Comparison of ENCODE assay signal across 9 cellular contexts in the genomic region with DNA sequence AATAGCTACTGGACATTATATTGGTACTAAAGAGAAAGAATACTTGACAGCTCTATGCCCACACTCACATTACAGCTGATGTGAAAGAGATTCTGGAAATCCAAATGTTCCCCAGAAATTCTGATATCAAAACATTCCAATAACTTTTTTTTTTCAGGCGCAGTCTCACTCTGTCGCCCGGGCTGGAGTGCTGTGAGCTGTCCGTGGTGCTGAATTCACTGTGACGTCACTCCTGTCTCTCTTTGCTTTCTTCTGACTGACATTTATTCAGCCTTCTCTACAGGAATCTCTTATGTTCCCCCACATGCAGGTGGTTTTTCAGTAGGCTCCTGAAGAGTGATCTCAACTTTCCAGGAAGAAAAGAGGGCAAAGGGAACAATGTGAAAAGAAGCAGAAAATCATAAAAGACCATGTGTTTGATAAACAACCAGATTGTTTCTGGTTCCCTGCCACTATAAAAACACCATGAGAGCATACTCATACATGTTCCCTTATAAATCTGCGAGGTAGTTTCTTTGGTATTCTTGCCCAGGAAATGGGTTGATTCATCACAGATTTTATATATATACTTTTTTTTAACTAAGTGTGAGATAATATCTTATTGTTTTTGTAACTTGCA. TPM values are rescaled to one million over a fixed set of nuclear protein-coding genes. Genes with fewer than 3 reads are reported as not detected.
DNase-seq lines count a peak whose midpoint lies in the region; ATAC-seq and TF ChIP-seq lines count a peak whose summit lies in the region.
"Had no signal": no experiment of that assay in that cellular context is flagged by ENCODE, and none has a peak within 500 bp of the region (broad histone marks: within the 10 kb centered on the region; RNA-seq: fewer than 3 reads in every experiment).

No MANE protein-coding gene starts in this region.

- peak; percentile 74 for ATAC-seq in HCT116
- ATAC-seq in left ventricle myocardium superior, result peak; percentile 48
- no peak for ATAC-seq in HG03139 (IDR thresholded peaks at IDR 0.05; ENCODE audit: unreplicated experiment)

- peaks cover 27% of the 10 kb centered on the region for H3K27me3 Mint-ChIP-seq in activated naive CD4-positive, alpha-beta T cell treated with anti-CD3 and anti-CD28 coated beads for 36 hours (ENCODE audit: low read depth)

- no peaks in the 10 kb centered on the region for H3K9me3 Mint-ChIP-seq in activated naive CD4-positive, alpha-beta T cell treated with anti-CD3 and anti-CD28 coated beads for 36 hours
- H3K9me3 Mint-ChIP-seq: T-helper 1 cell treated with Interleukin-12 subunit alpha and Interleukin-12 subunit beta and Interleukin-4 antibody, amounts not matched to agents 30 μg/mL and 1 μg/mL, for 36 hours had no signal

- H3K9me3 ChIP-seq in HCT116 (ENCODE audit: control insufficient read depth in 1 of 2, insufficient read depth in 1 of 2, low read depth in 1 of 2, low read length in 2 of 2) (no peaks in the 10 kb centered on the region), SK-N-MC (ENCODE audit: low read depth, low read length) (no peaks in the 10 kb centered on the region)

- no peak overlapping the region for H3K9ac ChIP-seq in HCT116 (ENCODE audit: low read length)
- no peak overlapping the region for H3K9ac ChIP-seq in SK-N-MC (ENCODE audit: insufficient read length)

- POLR2A ChIA-PET in HCT116 (lab: Charles Lee), result no interaction called here

- no peak overlapping the region for H3K4me3 ChIP-seq in HCT116 (replicated peaks in 1 of 2; ENCODE audit: low read depth in 1 of 2, low read length in 2 of 2)
- no peak overlapping the region for H3K4me3 ChIP-seq in SK-N-MC

- H3K4me1 ChIP-seq in HCT116 (ENCODE audit: control insufficient read depth in 1 of 2, insufficient read depth in 2 of 2, low read length in 2 of 2), result no peaks in the 10 kb centered on the region

- no peak overlapping the region for H3K4me2 ChIP-seq in HCT116 (ENCODE audit: low read length)

- no peaks in the 10 kb centered on the region for H3K9me2 ChIP-seq in HCT116 (ENCODE audit: insufficient read depth)

- no peak for TF ChIP-seq CTCF in HCT116 (IDR thresholded peaks at IDR 0.05 in 2 of 3, conservative IDR thresholded peaks at IDR 0.05 in 1 of 3; ENCODE audit: borderline replicate concordance in 1 of 3, insufficient read depth in 1 of 3, low read depth in 2 of 3, low read length in 2 of 3)

- RAD21 ChIA-PET in HCT116 (lab: Charles Lee; ENCODE audit: low non-redundant PET in 1 of 2, low total read pairs in 2 of 2, uncharacterized antibody in 2 of 2, unreplicated experiment in 2 of 2), result no interaction called here

- no peak overlapping the region for H3K27ac Mint-ChIP-seq in activated naive CD4-positive, alpha-beta T cell treated with anti-CD3 and anti-CD28 coated beads for 36 hours
- H3K27ac Mint-ChIP-seq: T-helper 1 cell treated with Interleukin-12 subunit alpha and Interleukin-12 subunit beta and Interleukin-4 antibody, amounts not matched to agents 30 μg/mL and 1 μg/mL, for 36 hours had no signal

- no peaks in the 10 kb centered on the region for H3K36me3 ChIP-seq in HCT116 (ENCODE audit: control insufficient read depth in 1 of 2, insufficient read depth in 2 of 2, low read length in 2 of 2)
- H3K36me3 ChIP-seq in SK-N-MC (ENCODE audit: insufficient read depth, low read length), result no peaks in the 10 kb centered on the region

- CTCF ChIA-PET in HCT116 (lab: Charles Lee), result no interaction called here
- CTCF ChIA-PET in activated naive CD4-positive, alpha-beta T cell treated with anti-CD3 and anti-CD28 coated beads for 36 hours (lab: Charles Lee), result no interaction called here

- intact Hi-C loops in HCT116 (cut with micrococcal nuclease) (loop anchor here (2.0 kb wide), 1 partner anchor 28 kb away; no protein-coding TSS in a partner anchor), left ventricle myocardium superior (cut with micrococcal nuclease) (no loop called here)
- intact Hi-C loops in activated naive CD4-positive, alpha-beta T cell treated with anti-CD3 and anti-CD28 coated beads for 36 hours (cut with micrococcal nuclease), result loop anchor here (1.0 kb wide), 1 partner anchor 30 kb away; no protein-coding TSS in a partner anchor

- no peaks in the 10 kb centered on the region for H3K36me3 Mint-ChIP-seq in activated naive CD4-positive, alpha-beta T cell treated with anti-CD3 and anti-CD28 coated beads for 36 hours (ENCODE audit: low read depth)

- no peak for TF ChIP-seq RAD21 in HCT116 (IDR thresholded peaks at IDR 0.05; ENCODE audit: low read depth)

- no peak overlapping the region for H3K4me3 Mint-ChIP-seq in activated naive CD4-positive, alpha-beta T cell treated with anti-CD3 and anti-CD28 coated beads for 36 hours
- H3K4me3 Mint-ChIP-seq: T-helper 1 cell treated with Interleukin-12 subunit alpha and Interleukin-12 subunit beta and Interleukin-4 antibody, amounts not matched to agents 30 μg/mL and 1 μg/mL, for 36 hours had no signal

- no peaks in the 10 kb centered on the region for H4K20me1 ChIP-seq in HCT116 (ENCODE audit: insufficient read depth)

- no peak for TF ChIP-seq POLR2A in HCT116 (IDR thresholded peaks at IDR 0.05; ENCODE audit: borderline replicate concordance, extremely low read depth, insufficient read depth, insufficient read length)

- H3K27ac ChIP-seq in HCT116 (ENCODE audit: low read depth, low read length) (no peak overlapping the region), SK-N-MC (no peak overlapping the region)

- DNase-seq in HCT116 (ENCODE audit: low read depth, low spot score) (peak; percentile 28), SK-N-MC (ENCODE audit: low read depth, low spot score) (peak; percentile 8), left ventricle myocardium superior (peak; percentile 73), smooth muscle cell of the brain vasculature (ENCODE audit: low read depth, low spot score) (peak; percentile 7), NCI-H1092 (lab: John Stamatoyannopoulos, UW) (no peak), 8988T (no peak)
- peak; percentile 84 for DNase-seq in activated naive CD4-positive, alpha-beta T cell treated with anti-CD3 and anti-CD28 coated beads for 36 hours

- no TSS peak for BruUV-seq in HCT116 (replicated peaks; lab: Mats Ljungman, UMichigan)

- H3K27me3 ChIP-seq in HCT116 (ENCODE audit: insufficient read depth, low read length), result peaks cover 77% of the 10 kb centered on the region

- H3K4me1 Mint-ChIP-seq in activated naive CD4-positive, alpha-beta T cell treated with anti-CD3 and anti-CD28 coated beads for 36 hours (ENCODE audit: low read depth), result no peaks in the 10 kb centered on the region

- no peaks in the 10 kb centered on the region for H3K79me2 ChIP-seq in HCT116 (ENCODE audit: insufficient read depth, low read length)

- no peak overlapping the region for H2AFZ ChIP-seq in HCT116 (ENCODE audit: low read depth, low read length, poor library complexity, severe bottlenecking)

TF ChIP-seq in HCT116, 20 proteins besides CTCF, POLR2A, EP300 and RAD21:
- TF ChIP-seq, protein P1, sequence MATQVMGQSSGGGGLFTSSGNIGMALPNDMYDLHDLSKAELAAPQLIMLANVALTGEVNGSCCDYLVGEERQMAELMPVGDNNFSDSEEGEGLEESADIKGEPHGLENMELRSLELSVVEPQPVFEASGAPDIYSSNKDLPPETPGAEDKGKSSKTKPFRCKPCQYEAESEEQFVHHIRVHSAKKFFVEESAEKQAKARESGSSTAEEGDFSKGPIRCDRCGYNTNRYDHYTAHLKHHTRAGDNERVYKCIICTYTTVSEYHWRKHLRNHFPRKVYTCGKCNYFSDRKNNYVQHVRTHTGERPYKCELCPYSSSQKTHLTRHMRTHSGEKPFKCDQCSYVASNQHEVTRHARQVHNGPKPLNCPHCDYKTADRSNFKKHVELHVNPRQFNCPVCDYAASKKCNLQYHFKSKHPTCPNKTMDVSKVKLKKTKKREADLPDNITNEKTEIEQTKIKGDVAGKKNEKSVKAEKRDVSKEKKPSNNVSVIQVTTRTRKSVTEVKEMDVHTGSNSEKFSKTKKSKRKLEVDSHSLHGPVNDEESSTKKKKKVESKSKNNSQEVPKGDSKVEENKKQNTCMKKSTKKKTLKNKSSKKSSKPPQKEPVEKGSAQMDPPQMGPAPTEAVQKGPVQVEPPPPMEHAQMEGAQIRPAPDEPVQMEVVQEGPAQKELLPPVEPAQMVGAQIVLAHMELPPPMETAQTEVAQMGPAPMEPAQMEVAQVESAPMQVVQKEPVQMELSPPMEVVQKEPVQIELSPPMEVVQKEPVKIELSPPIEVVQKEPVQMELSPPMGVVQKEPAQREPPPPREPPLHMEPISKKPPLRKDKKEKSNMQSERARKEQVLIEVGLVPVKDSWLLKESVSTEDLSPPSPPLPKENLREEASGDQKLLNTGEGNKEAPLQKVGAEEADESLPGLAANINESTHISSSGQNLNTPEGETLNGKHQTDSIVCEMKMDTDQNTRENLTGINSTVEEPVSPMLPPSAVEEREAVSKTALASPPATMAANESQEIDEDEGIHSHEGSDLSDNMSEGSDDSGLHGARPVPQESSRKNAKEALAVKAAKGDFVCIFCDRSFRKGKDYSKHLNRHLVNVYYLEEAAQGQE (IDR thresholded peaks at IDR 0.05; ENCODE audit: low read depth), result peak; percentile 99
- TF ChIP-seq ZFX (IDR thresholded peaks at IDR 0.05) (no peak), SRF (IDR thresholded peaks at IDR 0.05; ENCODE audit: low read depth) (no peak), FOSL1 (IDR thresholded peaks at IDR 0.05; ENCODE audit: low read depth) (no peak), JUND (IDR thresholded peaks at IDR 0.05) (0 out of 2 replicates have a peak, but pooled peaks have one; percentile 14), SIN3A (IDR thresholded peaks at IDR 0.05; ENCODE audit: low read depth) (no peak)

RNA-seq across cellular contexts. Expression of a gene that starts 6.2 kb away (rescaled TPM):
- total RNA-seq in HCT116 (2021; ENCODE audit: unreplicated experiment), result not detected
- not detected in 2 replicates for polyA plus RNA-seq in HCT116 (2012)
- total RNA-seq in activated naive CD4-positive, alpha-beta T cell treated with anti-CD3 and anti-CD28 coated beads for 36 hours, result not detected
- total RNA-seq in left ventricle myocardium superior, result not detected

RNA-seq across cellular contexts. Expression of a gene that starts 31.7 kb away (rescaled TPM):
- total RNA-seq in HCT116 (2021; ENCODE audit: unreplicated experiment) (1.4 TPM), left ventricle myocardium superior (40.7 TPM)
- polyA plus RNA-seq in HCT116 (2012), result not detected in 2 replicates
- total RNA-seq in activated naive CD4-positive, alpha-beta T cell treated with anti-CD3 and anti-CD28 coated beads for 36 hours, result not detected

RNA-seq across cellular contexts. Expression of a gene that starts 37.9 kb away (rescaled TPM):
- total RNA-seq in HCT116 (2021; ENCODE audit: unreplicated experiment) (not detected), left ventricle myocardium superior (not detected)
- polyA plus RNA-seq in HCT116 (2012), result 0.29 TPM in 1 of 2 replicates, not detected in the other
- total RNA-seq in activated naive CD4-positive, alpha-beta T cell treated with anti-CD3 and anti-CD28 coated beads for 36 hours, result not detected

RNA-seq across cellular contexts. Expression of a gene that starts 47.1 kb away (rescaled TPM):
- total RNA-seq in HCT116 (2021; ENCODE audit: unreplicated experiment), result not detected
- not detected in 2 replicates for polyA plus RNA-seq in HCT116 (2012)
- not detected for total RNA-seq in activated naive CD4-positive, alpha-beta T cell treated with anti-CD3 and anti-CD28 coated beads for 36 hours
- total RNA-seq in left ventricle myocardium superior, result 3.5 TPM

Comparison
In these comparisons a context has a peak if more than half of its experiments do, and no peak if none do; other contexts are left out.
1. DNase-seq: peak in HCT116 (single experiment), SK-N-MC (single experiment), activated naive CD4-positive, alpha-beta T cell treated with anti-CD3 and anti-CD28 coated beads for 36 hours (single experiment), left ventricle myocardium superior (single experiment) and smooth muscle cell of the brain vasculature (single experiment); none in NCI-H1092 (single experiment) and 8988T (single experiment).
2. RNA of a gene that starts 31.7 kb away (total RNA-seq): 40.7 TPM in left ventricle myocardium superior (single experiment); 1.4 TPM in HCT116 (single experiment) and not detected in activated naive CD4-positive, alpha-beta T cell treated with anti-CD3 and anti-CD28 coated beads for 36 hours; every median in the first group is over 10 times any median in the second.